8 cellular contexts compared by ENCODE assay signal in the genomic region with DNA sequence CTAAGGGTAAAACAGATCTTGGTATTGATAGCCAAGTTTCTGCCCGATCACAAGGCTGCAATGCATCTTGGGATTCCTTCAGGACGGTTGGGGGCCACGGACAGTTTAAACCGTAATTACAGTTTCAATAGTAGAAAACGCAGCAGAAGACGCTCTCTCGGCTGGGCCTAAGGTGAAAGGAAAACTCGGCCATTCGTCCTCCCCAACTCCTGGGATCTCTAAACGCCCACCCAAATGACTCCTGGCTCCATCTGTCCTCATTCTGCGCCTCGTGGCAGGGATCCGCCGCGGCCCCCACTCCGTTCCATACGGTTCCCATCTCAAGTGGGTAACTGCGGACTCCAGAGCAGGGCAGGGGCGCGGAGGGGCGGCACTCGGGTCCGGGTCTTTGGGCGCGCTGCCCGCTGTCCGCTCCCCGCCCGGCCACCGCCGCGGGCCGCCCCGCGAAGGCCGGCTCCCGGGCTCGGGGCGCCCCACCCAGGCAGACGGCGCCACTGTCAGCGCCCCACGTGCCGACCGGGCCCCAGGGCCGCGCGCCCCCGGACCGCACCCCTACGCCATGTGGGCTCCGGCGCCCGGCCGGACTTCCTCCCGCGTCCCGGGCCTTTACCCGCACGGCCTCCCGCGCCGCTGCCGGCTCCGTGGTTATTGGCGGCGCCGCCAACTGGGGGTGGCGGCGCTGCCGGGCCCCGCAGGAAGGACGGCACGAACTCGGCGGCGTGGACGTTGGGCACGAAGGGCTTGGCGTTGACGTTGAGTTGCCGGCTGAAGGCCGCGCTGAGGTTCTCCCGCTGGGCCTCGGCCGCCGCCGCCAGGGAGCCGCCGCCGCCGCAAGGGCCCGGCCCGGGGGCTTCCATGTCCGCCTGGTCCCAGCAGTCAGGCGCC. TPM values are rescaled to one million over a fixed set of nuclear protein-coding genes. Genes with fewer than 3 reads are reported as not detected.
DNase-seq lines count a peak whose midpoint lies in the region; ATAC-seq and TF ChIP-seq lines count a peak whose summit lies in the region.

No MANE protein-coding gene starts in this region.

- H3K27me3 ChIP-seq in body of pancreas = no peaks in the 10 kb centered on the region

- 0% methylated on average over 7 to 94 of the region's 97 CpGs for WGBS in body of pancreas, 2 donors

- peak in 1 of 3 donors; percentile 26 for TF ChIP-seq POLR2A in body of pancreas (IDR thresholded peaks at IDR 0.05)

- peak overlapping the region; percentile 61 to 88 for H3K4me3 ChIP-seq in body of pancreas
- peak overlapping the region; percentile 62 to 99 (median 94) for H3K4me3 ChIP-seq in skin epidermis

- no peak for TF ChIP-seq CTCF in body of pancreas (IDR thresholded peaks at IDR 0.05)

- DNase-seq in CD1c-positive myeloid dendritic cell (ENCODE audit: extremely low spot score) (peak; percentile 85), T-helper 22 cell (ENCODE audit: low read depth) (peak; percentile 17), body of pancreas (peak; percentile 36 to 51 (median 46)), iPS-NIHi11 (ENCODE audit: low spot score) (peak; percentile 50), NCI-H1436 treated with DMSO at 0.1 percent for 48 hours (lab: John Stamatoyannopoulos, UW) (no peak)

- peak overlapping the region; percentile 83 to 97 (median 91) for H3K27ac ChIP-seq in body of pancreas
- H3K27ac ChIP-seq in skin epidermis = peak overlapping the region; percentile 80 to 98 (median 93)

- ATAC-seq in GM19351 (IDR thresholded peaks at IDR 0.05; ENCODE audit: unreplicated experiment) = peak; percentile 30
- peak; percentile 30 for ATAC-seq in HG03442 (IDR thresholded peaks at IDR 0.05; ENCODE audit: unreplicated experiment)
- peak; percentile 18 for ATAC-seq in body of pancreas

- no peaks in the 10 kb centered on the region for H3K36me3 ChIP-seq in body of pancreas (replicated peaks in 1 of 2; ENCODE audit: insufficient read depth in 1 of 2, low read depth in 2 of 2)

- H3K9me3 ChIP-seq in body of pancreas = no peaks in the 10 kb centered on the region

- peaks cover 54% of the 10 kb centered on the region for H3K4me1 ChIP-seq in body of pancreas

- intact Hi-C loops in body of pancreas (cut with DNase I) = no loop called here

RNA-seq across cellular contexts. Expression of gene GSPT1, which starts 0.8 kb away (rescaled TPM):
- total RNA-seq in body of pancreas = 10 to 100 TPM; 22.4 to 43.6 TPM

RNA-seq across cellular contexts. Expression of gene NPIPB2, which starts 26.8 kb away (rescaled TPM):
- 1 to 10 TPM; 1.8 to 2.3 TPM for total RNA-seq in body of pancreas

RNA-seq across cellular contexts. Expression of gene TNFRSF17, which starts 50.0 kb away (rescaled TPM):
- not detected for total RNA-seq in body of pancreas
